In the genomic region with DNA sequence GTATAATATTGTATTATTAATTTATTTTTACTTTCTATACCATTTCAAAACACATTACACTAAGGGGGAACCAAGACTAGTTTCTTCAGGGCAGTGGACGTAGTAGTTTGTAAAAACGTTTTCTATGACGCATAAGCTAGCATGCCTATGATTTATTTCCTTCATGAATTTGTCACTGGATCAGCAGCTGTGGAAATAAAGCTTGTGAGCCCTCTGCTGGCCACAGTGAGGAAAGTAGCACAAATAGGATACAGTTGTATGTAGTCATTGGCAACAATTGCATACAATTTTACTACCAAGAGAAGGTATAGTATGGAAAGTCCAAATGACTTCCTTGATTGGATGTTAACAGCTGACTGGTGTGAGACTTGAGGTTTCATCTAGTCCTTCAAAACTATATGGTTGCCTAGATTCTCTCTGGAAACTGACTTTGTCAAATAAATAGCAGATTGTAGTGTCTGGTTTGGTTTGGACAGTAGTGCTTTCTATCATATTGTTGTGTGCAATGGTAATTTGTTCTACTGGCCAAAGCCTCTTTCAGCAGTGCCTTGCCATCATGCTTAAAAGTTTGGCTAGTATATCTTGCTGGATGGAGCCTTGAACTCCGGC, we compare ENCODE assay signal across 8 cellular contexts. TPM values are rescaled to one million over a fixed set of nuclear protein-coding genes. Genes with fewer than 3 reads are reported as not detected.
A peak's percentile ranks its signal among the peaks of the same experiment; 100 is the strongest.
DNase-seq lines count a peak whose midpoint lies in the region; FAIRE-seq and TF ChIP-seq lines count a peak whose summit lies in the region.

No MANE protein-coding gene starts in this region.

- H3K27me3 ChIP-seq in osteoblast (ENCODE audit: insufficient read depth, low read length) = no peaks in the 10 kb centered on the region

- peaks cover 29% of the 10 kb centered on the region for H3K36me3 Mint-ChIP-seq in activated T-helper 2 cell treated with anti-CD3 and anti-CD28 coated beads, Interferon-gamma antibody, Interleukin-2, Interleukin-4, amounts not matched to agents 10 μg/mL and 5 μg/mL and 100 μg/mL, durations not matched to agents 14 hours and 24 hours and 36 hours (ENCODE audit: low read depth)

- no peak overlapping the region for H3K4me2 ChIP-seq in osteoblast (ENCODE audit: insufficient read depth, low read length)

- DNase-seq in LHCN-M2 (ENCODE audit: low read depth) (peak; percentile 88), RCC 7860 (ENCODE audit: low spot score) (peak; percentile 67), fibroblast of villous mesenchyme (ENCODE audit: low read depth) (peak; percentile 93), osteoblast (ENCODE audit: insufficient read length, low spot score, missing footprints) (peak; percentile 88), ureter (ENCODE audit: low spot score) (peak; percentile 60), mesenteric fat pad (ENCODE audit: low spot score) (no peak)
- DNase-seq in activated T-helper 2 cell treated with anti-CD3 and anti-CD28 coated beads, Interferon-gamma antibody, Interleukin-2, Interleukin-4, amounts not matched to agents 10 μg/mL and 5 μg/mL and 100 μg/mL, durations not matched to agents 14 hours and 24 hours and 36 hours (ENCODE audit: low spot score) = peak; percentile 40

- H3K36me3 ChIP-seq in osteoblast (ENCODE audit: insufficient read depth, low read length) = peaks cover 48% of the 10 kb centered on the region

- no peak overlapping the region for H2AFZ ChIP-seq in osteoblast (ENCODE audit: low read length)

- TF ChIP-seq CTCF in fibroblast of villous mesenchyme (IDR thresholded peaks at IDR 0.05; ENCODE audit: insufficient read depth, low read depth, low read length) (peak; percentile 84), osteoblast (IDR thresholded peaks at IDR 0.05; ENCODE audit: extremely low read depth, low read depth, low read length) (peak; percentile 90)

- H3K27ac Mint-ChIP-seq in activated T-helper 2 cell treated with anti-CD3 and anti-CD28 coated beads, Interferon-gamma antibody, Interleukin-2, Interleukin-4, amounts not matched to agents 10 μg/mL and 5 μg/mL and 100 μg/mL, durations not matched to agents 14 hours and 24 hours and 36 hours = no peak overlapping the region

- H3K27me3 Mint-ChIP-seq in activated T-helper 2 cell treated with anti-CD3 and anti-CD28 coated beads, Interferon-gamma antibody, Interleukin-2, Interleukin-4, amounts not matched to agents 10 μg/mL and 5 μg/mL and 100 μg/mL, durations not matched to agents 14 hours and 24 hours and 36 hours (ENCODE audit: low read depth) = no peaks in the 10 kb centered on the region

- H3K9me3 Mint-ChIP-seq in activated T-helper 2 cell treated with anti-CD3 and anti-CD28 coated beads, Interferon-gamma antibody, Interleukin-2, Interleukin-4, amounts not matched to agents 10 μg/mL and 5 μg/mL and 100 μg/mL, durations not matched to agents 14 hours and 24 hours and 36 hours = no peaks in the 10 kb centered on the region

- intact Hi-C loops in activated T-helper 2 cell treated with anti-CD3 and anti-CD28 coated beads, Interferon-gamma antibody, Interleukin-2, Interleukin-4, amounts not matched to agents 10 μg/mL and 5 μg/mL and 100 μg/mL, durations not matched to agents 14 hours and 24 hours and 36 hours (cut with micrococcal nuclease) = loop anchor here (1.0 to 10.0 kb wide), 2 partner anchors 218 to 325 kb away; no protein-coding TSS in a partner anchor

- H3K4me1 ChIP-seq in osteoblast (ENCODE audit: insufficient read depth, low read length) = peaks cover 12% of the 10 kb centered on the region

- H3K4me3 ChIP-seq in fibroblast of villous mesenchyme (ENCODE audit: low read depth, low read length) (no peak overlapping the region), osteoblast (ENCODE audit: insufficient read depth, low read length) (no peak overlapping the region)

- no peaks in the 10 kb centered on the region for H3K79me2 ChIP-seq in osteoblast (ENCODE audit: insufficient read depth, low read length)

- no peaks in the 10 kb centered on the region for H3K4me1 Mint-ChIP-seq in activated T-helper 2 cell treated with anti-CD3 and anti-CD28 coated beads, Interferon-gamma antibody, Interleukin-2, Interleukin-4, amounts not matched to agents 10 μg/mL and 5 μg/mL and 100 μg/mL, durations not matched to agents 14 hours and 24 hours and 36 hours (ENCODE audit: low read depth)

- no peaks in the 10 kb centered on the region for H3K9me3 ChIP-seq in osteoblast (ENCODE audit: low read depth, low read length)

- peak; percentile 86 for FAIRE-seq in G401.6 (lab: Jason Lieb, UNC)
- FAIRE-seq in RCC 7860 (lab: Jason Lieb, UNC) = no peak

- H3K27ac ChIP-seq in osteoblast (ENCODE audit: low read depth, low read length) = peak overlapping the region; percentile 29

- no peak overlapping the region for H3K4me3 Mint-ChIP-seq in activated T-helper 2 cell treated with anti-CD3 and anti-CD28 coated beads, Interferon-gamma antibody, Interleukin-2, Interleukin-4, amounts not matched to agents 10 μg/mL and 5 μg/mL and 100 μg/mL, durations not matched to agents 14 hours and 24 hours and 36 hours (ENCODE audit: low read depth)

- peaks cover 7% of the 10 kb centered on the region for H4K20me1 ChIP-seq in osteoblast (ENCODE audit: insufficient read depth, low read length)

RNA-seq across cellular contexts. Expression of a gene that starts 24.3 kb away (rescaled TPM):
- total RNA-seq in LHCN-M2 (2014; rRNA removed) = 0.06 TPM in 1 of 2 replicates, not detected in the other
- not detected for polyA plus RNA-seq in LHCN-M2 (2012)
- total RNA-seq in activated T-helper 2 cell treated with anti-CD3 and anti-CD28 coated beads, Interferon-gamma antibody, Interleukin-2, Interleukin-4, amounts not matched to agents 10 μg/mL and 5 μg/mL and 100 μg/mL, durations not matched to agents 14 hours and 24 hours and 36 hours = 0.09 TPM in 1 of 2 replicates, not detected in the other
- total RNA-seq in fibroblast of villous mesenchyme = under 0.01 TPM in 1 of 2 replicates, not detected in the other
- total RNA-seq in osteoblast = under 0.01 TPM in 2 replicates
- 0.10 TPM for total RNA-seq in ureter
- 0.19 TPM for total RNA-seq in mesenteric fat pad
